In the genomic region with DNA sequence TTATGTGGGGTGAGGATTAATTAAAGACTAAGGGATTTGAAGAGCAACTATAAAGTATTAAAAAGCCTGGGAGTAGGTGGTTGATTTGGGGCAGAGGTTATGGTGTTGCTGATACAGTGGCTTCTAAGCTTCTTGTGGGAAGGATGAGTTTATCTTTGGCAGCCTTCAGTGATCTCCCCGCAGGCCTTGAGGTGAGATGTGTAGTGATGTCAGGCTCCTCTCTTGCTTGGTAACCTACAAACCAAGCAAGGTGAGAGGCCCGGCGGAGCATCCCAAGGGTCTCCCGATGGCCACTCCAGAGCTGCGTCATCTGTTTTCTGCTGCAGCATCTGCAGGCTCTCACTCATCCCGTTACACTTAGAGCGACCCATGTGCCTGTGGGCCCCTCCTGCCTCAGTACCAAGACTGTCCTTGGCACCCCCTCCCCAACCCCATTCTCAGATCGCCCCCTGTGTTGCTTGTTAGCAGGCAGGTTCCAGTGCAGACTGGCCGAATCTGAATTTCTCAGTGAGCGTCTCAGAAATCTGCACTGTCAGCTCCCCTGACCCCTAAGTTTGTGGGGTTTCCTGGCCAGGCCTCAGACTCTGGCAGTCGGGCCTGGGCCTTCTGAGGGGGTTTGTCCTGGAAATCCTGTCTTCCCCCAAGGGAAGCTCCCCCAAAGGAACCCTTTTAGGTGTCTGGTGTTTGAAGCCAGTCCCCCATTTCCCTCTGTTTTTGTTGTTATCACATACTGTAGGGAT, we compare ENCODE assay signal across 1 cellular context.
TF ChIP-seq lines count a peak whose summit lies in the region.

No MANE protein-coding gene starts in this region.

TF ChIP-seq in K562, 482 proteins besides CTCF, POLR2A, EP300 and RAD21 (continued from another document and continues in another):
- TF ChIP-seq RREB1 (CRISPR knock-in tag; IDR thresholded peaks at IDR 0.05) (0 out of 2 replicates have a peak, but pooled peaks have one; percentile 53), ZEB2 (IDR thresholded peaks at IDR 0.05) (0 out of 2 replicates have a peak, but pooled peaks have one; percentile 27), CHCHD3 (CRISPR knock-in tag; IDR thresholded peaks at IDR 0.05) (no peak), ZNF263 (CRISPR knock-in tag; IDR thresholded peaks at IDR 0.05; ENCODE audit: borderline replicate concordance) (no peak), SMAD1 (IDR thresholded peaks at IDR 0.05; ENCODE audit: low read depth, low read length, partially characterized antibody) (no peak), BRD9 (IDR thresholded peaks at IDR 0.05; ENCODE audit: low read depth, partially characterized antibody) (no peak), ZNF316 (IDR thresholded peaks at IDR 0.05) (peak; percentile 92), NCOA6 (IDR thresholded peaks at IDR 0.05) (no peak), RFX7 (CRISPR knock-in tag; IDR thresholded peaks at IDR 0.05) (no peak), GATA2 (CRISPR knock-in tag; IDR thresholded peaks at IDR 0.05) (no peak), STAT5B (CRISPR knock-in tag; IDR thresholded peaks at IDR 0.05) (no peak), GABPA (tag; conservative IDR thresholded peaks at IDR 0.05; ENCODE audit: low read depth) (no peak), C11orf30 (IDR thresholded peaks at IDR 0.05; ENCODE audit: low read depth) (peak; percentile 87), CXXC5 (CRISPR knock-in tag; IDR thresholded peaks at IDR 0.05) (no peak; the same call in none of the 2 replicates), ZBTB11 (CRISPR knock-in tag; IDR thresholded peaks at IDR 0.05) (0 out of 6 replicates have a peak, but pooled peaks of 1 of the 3 experiments have one; percentile 6), HNRNPLL (IDR thresholded peaks at IDR 0.05; ENCODE audit: low read depth, low read length, poor library complexity, severe bottlenecking) (no peak), JUND (IDR thresholded peaks at IDR 0.05; ENCODE audit: borderline replicate concordance, low read depth, low read length) (no peak), JUND (tag; IDR thresholded peaks at IDR 0.05; ENCODE audit: borderline replicate concordance, low read depth, low read length) (no peak; the same call in 2 of the 3 replicates), TAL1 (IDR thresholded peaks at IDR 0.05) (peak; percentile 59), MEF2D (tag; conservative IDR thresholded peaks at IDR 0.05; ENCODE audit: low read depth) (no peak), MXI1 (IDR thresholded peaks at IDR 0.05; ENCODE audit: low read depth, low read length) (no peak), TEAD4 (IDR thresholded peaks at IDR 0.05; ENCODE audit: low read length) (peak; percentile 60), TEAD4 (CRISPR knock-in tag; IDR thresholded peaks at IDR 0.05; ENCODE audit: borderline replicate concordance) (no peak), ZNF449 (CRISPR knock-in tag; IDR thresholded peaks at IDR 0.05) (no peak), CTBP1 (IDR thresholded peaks at IDR 0.05; ENCODE audit: borderline replicate concordance) (peak; percentile 64), MLLT1 (IDR thresholded peaks at IDR 0.05) (no peak), CREBBP (IDR thresholded peaks at IDR 0.05; ENCODE audit: low read depth, low read length) (no peak), ZNF41 (CRISPR knock-in tag; conservative IDR thresholded peaks at IDR 0.05) (no peak), PPARD (CRISPR knock-in tag; IDR thresholded peaks at IDR 0.05) (no peak), ZNF212 (CRISPR knock-in tag; IDR thresholded peaks at IDR 0.05) (no peak)
- TF ChIP-seq, protein P1, sequence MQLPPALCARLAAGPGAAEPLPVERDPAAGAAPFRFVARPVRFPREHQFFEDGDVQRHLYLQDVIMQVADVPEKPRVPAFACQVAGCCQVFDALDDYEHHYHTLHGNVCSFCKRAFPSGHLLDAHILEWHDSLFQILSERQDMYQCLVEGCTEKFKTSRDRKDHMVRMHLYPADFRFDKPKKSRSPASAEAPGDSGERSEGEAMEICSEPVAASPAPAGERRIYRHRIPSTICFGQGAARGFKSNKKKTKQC (CRISPR knock-in tag; IDR thresholded peaks at IDR 0.05), result no peak
- TF ChIP-seq, protein P2, sequence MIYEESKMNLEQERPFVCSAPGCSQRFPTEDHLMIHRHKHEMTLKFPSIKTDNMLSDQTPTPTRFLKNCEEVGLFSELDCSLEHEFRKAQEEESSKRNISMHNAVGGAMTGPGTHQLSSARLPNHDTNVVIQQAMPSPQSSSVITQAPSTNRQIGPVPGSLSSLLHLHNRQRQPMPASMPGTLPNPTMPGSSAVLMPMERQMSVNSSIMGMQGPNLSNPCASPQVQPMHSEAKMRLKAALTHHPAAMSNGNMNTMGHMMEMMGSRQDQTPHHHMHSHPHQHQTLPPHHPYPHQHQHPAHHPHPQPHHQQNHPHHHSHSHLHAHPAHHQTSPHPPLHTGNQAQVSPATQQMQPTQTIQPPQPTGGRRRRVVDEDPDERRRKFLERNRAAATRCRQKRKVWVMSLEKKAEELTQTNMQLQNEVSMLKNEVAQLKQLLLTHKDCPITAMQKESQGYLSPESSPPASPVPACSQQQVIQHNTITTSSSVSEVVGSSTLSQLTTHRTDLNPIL (CRISPR knock-in tag; IDR thresholded peaks at IDR 0.05), result no peak
- TF ChIP-seq, protein P3, sequence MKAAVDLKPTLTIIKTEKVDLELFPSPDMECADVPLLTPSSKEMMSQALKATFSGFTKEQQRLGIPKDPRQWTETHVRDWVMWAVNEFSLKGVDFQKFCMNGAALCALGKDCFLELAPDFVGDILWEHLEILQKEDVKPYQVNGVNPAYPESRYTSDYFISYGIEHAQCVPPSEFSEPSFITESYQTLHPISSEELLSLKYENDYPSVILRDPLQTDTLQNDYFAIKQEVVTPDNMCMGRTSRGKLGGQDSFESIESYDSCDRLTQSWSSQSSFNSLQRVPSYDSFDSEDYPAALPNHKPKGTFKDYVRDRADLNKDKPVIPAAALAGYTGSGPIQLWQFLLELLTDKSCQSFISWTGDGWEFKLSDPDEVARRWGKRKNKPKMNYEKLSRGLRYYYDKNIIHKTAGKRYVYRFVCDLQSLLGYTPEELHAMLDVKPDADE (conservative IDR thresholded peaks at IDR 0.05; ENCODE audit: control insufficient read depth, low read depth, low read length), result no peak
- TF ChIP-seq, protein P4, sequence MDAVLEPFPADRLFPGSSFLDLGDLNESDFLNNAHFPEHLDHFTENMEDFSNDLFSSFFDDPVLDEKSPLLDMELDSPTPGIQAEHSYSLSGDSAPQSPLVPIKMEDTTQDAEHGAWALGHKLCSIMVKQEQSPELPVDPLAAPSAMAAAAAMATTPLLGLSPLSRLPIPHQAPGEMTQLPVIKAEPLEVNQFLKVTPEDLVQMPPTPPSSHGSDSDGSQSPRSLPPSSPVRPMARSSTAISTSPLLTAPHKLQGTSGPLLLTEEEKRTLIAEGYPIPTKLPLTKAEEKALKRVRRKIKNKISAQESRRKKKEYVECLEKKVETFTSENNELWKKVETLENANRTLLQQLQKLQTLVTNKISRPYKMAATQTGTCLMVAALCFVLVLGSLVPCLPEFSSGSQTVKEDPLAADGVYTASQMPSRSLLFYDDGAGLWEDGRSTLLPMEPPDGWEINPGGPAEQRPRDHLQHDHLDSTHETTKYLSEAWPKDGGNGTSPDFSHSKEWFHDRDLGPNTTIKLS (IDR thresholded peaks at IDR 0.05; ENCODE audit: borderline replicate concordance, low read depth), result no peak
- TF ChIP-seq, protein P5, sequence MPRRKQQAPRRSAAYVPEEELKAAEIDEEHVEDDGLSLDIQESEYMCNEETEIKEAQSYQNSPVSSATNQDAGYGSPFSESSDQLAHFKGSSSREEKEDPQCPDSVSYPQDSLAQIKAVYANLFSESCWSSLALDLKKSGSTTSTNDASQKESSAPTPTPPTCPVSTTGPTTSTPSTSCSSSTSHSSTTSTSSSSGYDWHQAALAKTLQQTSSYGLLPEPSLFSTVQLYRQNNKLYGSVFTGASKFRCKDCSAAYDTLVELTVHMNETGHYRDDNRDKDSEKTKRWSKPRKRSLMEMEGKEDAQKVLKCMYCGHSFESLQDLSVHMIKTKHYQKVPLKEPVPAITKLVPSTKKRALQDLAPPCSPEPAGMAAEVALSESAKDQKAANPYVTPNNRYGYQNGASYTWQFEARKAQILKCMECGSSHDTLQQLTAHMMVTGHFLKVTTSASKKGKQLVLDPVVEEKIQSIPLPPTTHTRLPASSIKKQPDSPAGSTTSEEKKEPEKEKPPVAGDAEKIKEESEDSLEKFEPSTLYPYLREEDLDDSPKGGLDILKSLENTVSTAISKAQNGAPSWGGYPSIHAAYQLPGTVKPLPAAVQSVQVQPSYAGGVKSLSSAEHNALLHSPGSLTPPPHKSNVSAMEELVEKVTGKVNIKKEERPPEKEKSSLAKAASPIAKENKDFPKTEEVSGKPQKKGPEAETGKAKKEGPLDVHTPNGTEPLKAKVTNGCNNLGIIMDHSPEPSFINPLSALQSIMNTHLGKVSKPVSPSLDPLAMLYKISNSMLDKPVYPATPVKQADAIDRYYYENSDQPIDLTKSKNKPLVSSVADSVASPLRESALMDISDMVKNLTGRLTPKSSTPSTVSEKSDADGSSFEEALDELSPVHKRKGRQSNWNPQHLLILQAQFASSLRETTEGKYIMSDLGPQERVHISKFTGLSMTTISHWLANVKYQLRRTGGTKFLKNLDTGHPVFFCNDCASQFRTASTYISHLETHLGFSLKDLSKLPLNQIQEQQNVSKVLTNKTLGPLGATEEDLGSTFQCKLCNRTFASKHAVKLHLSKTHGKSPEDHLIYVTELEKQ (CRISPR knock-in tag; IDR thresholded peaks at IDR 0.05), result 0 out of 2 replicates have a peak, but pooled peaks have one; percentile 15
